Comparison of ENCODE assay signal across 7 cellular contexts in the genomic region with DNA sequence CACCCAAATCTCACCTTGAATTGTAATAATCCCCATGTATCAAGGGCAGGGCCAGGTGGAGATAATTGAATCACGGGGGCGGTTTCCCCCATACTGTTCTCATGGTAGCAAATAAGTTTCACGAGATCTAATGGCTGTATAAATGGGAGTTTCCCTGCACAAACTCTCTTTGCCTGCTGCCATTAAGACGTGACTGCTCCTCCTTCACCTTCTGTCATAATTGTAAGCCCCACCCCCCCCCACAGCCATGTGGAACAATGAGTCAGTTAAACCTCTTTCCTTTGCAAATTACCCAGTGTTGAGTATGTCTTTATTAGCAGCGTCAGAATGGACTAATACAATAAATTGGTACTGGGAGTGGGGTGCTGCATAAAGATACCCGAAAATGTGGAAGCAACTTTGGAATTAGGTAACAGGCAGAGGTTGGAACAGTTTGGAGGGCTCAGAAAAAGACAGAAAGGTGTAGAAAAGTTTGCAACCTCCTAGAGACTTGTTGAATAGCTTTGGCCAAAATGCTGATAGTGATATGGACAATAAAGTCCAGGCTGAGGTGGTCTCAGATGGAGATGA. TPM values are rescaled to one million over a fixed set of nuclear protein-coding genes. Genes with fewer than 3 reads are reported as not detected.
"Had no signal": no experiment of that assay in that cellular context is flagged by ENCODE, and none has a peak within 500 bp of the region (broad histone marks: within the 10 kb centered on the region; RNA-seq: fewer than 3 reads in every experiment).

No MANE protein-coding gene starts in this region.

RNA-seq across cellular contexts. Expression of gene SMCO3, which starts 54.2 kb away (rescaled TPM):
- total RNA-seq: LHCN-M2, MCF 10A, NCI-H460, OCI-LY7, PC-9, RPMI7951, SJCRH30 had no signal
